2 cellular contexts compared by ENCODE assay signal in genomic region chr21:43981151-43981870, GRCh38.
A peak's percentile ranks its signal among the peaks of the same experiment; 100 is the strongest.
TF ChIP-seq lines count a peak whose summit lies in the region.

No MANE protein-coding gene starts in this region.

TF ChIP-seq in IMR-90, 13 proteins besides CTCF, POLR2A, EP300 and RAD21:
- TF ChIP-seq BHLHE40 (IDR thresholded peaks at IDR 0.05; ENCODE audit: low read depth, low read length) (no peak), MAFK (IDR thresholded peaks at IDR 0.05; ENCODE audit: low read depth, low read length) (no peak), NFE2L2 (IDR thresholded peaks at IDR 0.05; ENCODE audit: low read depth, low read length) (no peak), MAZ (IDR thresholded peaks at IDR 0.05; ENCODE audit: borderline replicate concordance, low read depth, low read length) (no peak), FOS (IDR thresholded peaks at IDR 0.05; ENCODE audit: low read depth, low read length) (no peak), USF2 (IDR thresholded peaks at IDR 0.05; ENCODE audit: low read depth, low read length) (no peak), CEBPB (IDR thresholded peaks at IDR 0.05; ENCODE audit: low read depth, low read length) (no peak), RFX5 (IDR thresholded peaks at IDR 0.05; ENCODE audit: low read depth, low read length) (no peak), MXI1 (IDR thresholded peaks at IDR 0.05; ENCODE audit: borderline replicate concordance, low read depth, low read length) (no peak), CHD1 (IDR thresholded peaks at IDR 0.05; ENCODE audit: low read depth, low read length) (no peak), RCOR1 (IDR thresholded peaks at IDR 0.05; ENCODE audit: insufficient replicate concordance, low read length) (no peak)
- TF ChIP-seq, protein P1, sequence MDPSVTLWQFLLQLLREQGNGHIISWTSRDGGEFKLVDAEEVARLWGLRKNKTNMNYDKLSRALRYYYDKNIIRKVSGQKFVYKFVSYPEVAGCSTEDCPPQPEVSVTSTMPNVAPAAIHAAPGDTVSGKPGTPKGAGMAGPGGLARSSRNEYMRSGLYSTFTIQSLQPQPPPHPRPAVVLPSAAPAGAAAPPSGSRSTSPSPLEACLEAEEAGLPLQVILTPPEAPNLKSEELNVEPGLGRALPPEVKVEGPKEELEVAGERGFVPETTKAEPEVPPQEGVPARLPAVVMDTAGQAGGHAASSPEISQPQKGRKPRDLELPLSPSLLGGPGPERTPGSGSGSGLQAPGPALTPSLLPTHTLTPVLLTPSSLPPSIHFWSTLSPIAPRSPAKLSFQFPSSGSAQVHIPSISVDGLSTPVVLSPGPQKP (IDR thresholded peaks at IDR 0.05; ENCODE audit: borderline replicate concordance, low read depth, low read length) = no peak

TF ChIP-seq in K562, 482 proteins besides CTCF, POLR2A, EP300 and RAD21:
- TF ChIP-seq TGIF2 (CRISPR knock-in tag; IDR thresholded peaks at IDR 0.05) = no peak
- TF ChIP-seq ZNF140 (CRISPR knock-in tag; IDR thresholded peaks at IDR 0.05) = no peak
- TF ChIP-seq ZBTB7A (IDR thresholded peaks at IDR 0.05; ENCODE audit: borderline replicate concordance, control insufficient read depth, low read depth, low read length) = 0 out of 2 replicates have a peak, but pooled peaks have one; percentile 25
- TF ChIP-seq RBM22 (IDR thresholded peaks at IDR 0.05; ENCODE audit: low read depth, low read length, poor library complexity, severe bottlenecking) = peak; percentile 61
- no peak for TF ChIP-seq MAZ (CRISPR knock-in tag; conservative IDR thresholded peaks at IDR 0.05 in 1 of 2, IDR thresholded peaks at IDR 0.05 in 1 of 2)
- peak; percentile 55 for TF ChIP-seq POLR2G (IDR thresholded peaks at IDR 0.05; ENCODE audit: low read depth, low read length)
- no peak for TF ChIP-seq ZBTB1 (CRISPR knock-in tag; IDR thresholded peaks at IDR 0.05; ENCODE audit: borderline replicate concordance, low read depth)
- no peak for TF ChIP-seq HMBOX1 (IDR thresholded peaks at IDR 0.05)
- no peak for TF ChIP-seq MLLT1 (IDR thresholded peaks at IDR 0.05)
